Comparison of ENCODE assay signal across 8 cellular contexts in genomic region chr13:113724780-113725315, GRCh38. TPM values are rescaled to one million over a fixed set of nuclear protein-coding genes. Genes with fewer than 3 reads are reported as not detected.
A peak's percentile ranks its signal among the peaks of the same experiment; 100 is the strongest.
DNase-seq lines count a peak whose midpoint lies in the region; ATAC-seq and TF ChIP-seq lines count a peak whose summit lies in the region.

No MANE protein-coding gene starts in this region.

- no peaks in the 10 kb centered on the region for H3K36me3 ChIP-seq in ACC112 (ENCODE audit: insufficient read depth, low read length)
- no peaks in the 10 kb centered on the region for H3K36me3 ChIP-seq in NT2/D1 (ENCODE audit: insufficient read depth, insufficient read length, low read length)
- no peaks in the 10 kb centered on the region for H3K36me3 ChIP-seq in neuronal stem cell (replicated peaks in 1 of 2; ENCODE audit: control insufficient read depth in 2 of 2, insufficient read depth in 2 of 2, low read length in 2 of 2)
- no peaks in the 10 kb centered on the region for H3K36me3 ChIP-seq in stomach smooth muscle (ENCODE audit: control insufficient read depth in 2 of 2, insufficient read depth in 2 of 2, low read length in 2 of 2)

- DNase-seq in NT2/D1 (ENCODE audit: low read depth, low spot score) (peak; percentile 63), fibroblast of villous mesenchyme (ENCODE audit: low read depth) (peak; percentile 66), neuronal stem cell (ENCODE audit: low spot score) (peak; percentile 66)
- peak; percentile 84 for DNase-seq in activated T-helper 9 cell treated with anti-CD3 and anti-CD28 coated beads, Interleukin-2, amount 50 U/mL, for 16 hours (ENCODE audit: low read depth)

- no peak overlapping the region for H4K91ac ChIP-seq in neuronal stem cell (ENCODE audit: low read depth, low read length, poor library complexity)

- no peaks in the 10 kb centered on the region for H3K27me3 ChIP-seq in ACC112 (ENCODE audit: insufficient read depth, low read length)
- H3K27me3 ChIP-seq in NT2/D1 (ENCODE audit: insufficient read depth, insufficient read length) = no peaks in the 10 kb centered on the region
- H3K27me3 ChIP-seq in neuronal stem cell (ENCODE audit: control insufficient read depth in 3 of 3, insufficient read depth in 3 of 3, low read depth in 1 of 3, low read length in 3 of 3) = peaks cover 0 to 14% (median 0%) of the 10 kb centered on the region in 3 experiments
- H3K27me3 ChIP-seq in stomach smooth muscle (ENCODE audit: control insufficient read depth in 1 of 2, insufficient read depth in 2 of 2, low read length in 2 of 2) = peaks cover 0 to 21% of the 10 kb centered on the region in 2 donors

- H3K4ac ChIP-seq in neuronal stem cell (ENCODE audit: low read length) = no peak overlapping the region

- H3K79me2 ChIP-seq in ACC112 (ENCODE audit: control insufficient read depth, insufficient read depth, low read length, unreplicated experiment) = no peaks in the 10 kb centered on the region

- peak; percentile 84 for ATAC-seq in GM18907 (IDR thresholded peaks at IDR 0.05; ENCODE audit: unreplicated experiment)
- ATAC-seq in HG03342 (IDR thresholded peaks at IDR 0.05; ENCODE audit: unreplicated experiment) = peak; percentile 82

- H3K4me3 ChIP-seq in ACC112 (ENCODE audit: low read depth, low read length) (0 out of 2 replicates have a peak overlapping the region, but pooled peaks have one; percentile 48), NT2/D1 (ENCODE audit: insufficient read length, low read depth) (peak overlapping the region; percentile 45), fibroblast of villous mesenchyme (ENCODE audit: low read depth, low read length) (peak overlapping the region; percentile 53), neuronal stem cell (ENCODE audit: low read length in 2 of 2) (peak overlapping the region; percentile 52 to 75), stomach smooth muscle (ENCODE audit: low read length in 2 of 2) (peak overlapping the region; percentile 51 to 68)

- no peaks in the 10 kb centered on the region for H3K79me1 ChIP-seq in neuronal stem cell (ENCODE audit: low read depth, low read length)

- peak; percentile 80 for TF ChIP-seq CTCF in fibroblast of villous mesenchyme (IDR thresholded peaks at IDR 0.05; ENCODE audit: insufficient read depth, low read depth, low read length)

- peak overlapping the region; percentile 89 for H3K23ac ChIP-seq in neuronal stem cell (ENCODE audit: low read depth, low read length, poor library complexity)

- H3K4me1 ChIP-seq in ACC112 (ENCODE audit: control insufficient read depth, insufficient read depth, low read length, unreplicated experiment) = no peaks in the 10 kb centered on the region
- peaks cover 22% of the 10 kb centered on the region for H3K4me1 ChIP-seq in NT2/D1 (ENCODE audit: insufficient read depth, insufficient read length)
- peaks cover 2 to 8% of the 10 kb centered on the region in 2 donors for H3K4me1 ChIP-seq in neuronal stem cell (ENCODE audit: control insufficient read depth in 2 of 2, insufficient read depth in 1 of 2, low read depth in 1 of 2, low read length in 2 of 2)
- H3K4me1 ChIP-seq in stomach smooth muscle (ENCODE audit: control insufficient read depth, insufficient read depth, low read length) = peaks cover 14% of the 10 kb centered on the region

- H2AFZ ChIP-seq in ACC112 (ENCODE audit: low read length, unreplicated experiment) (no peak overlapping the region), neuronal stem cell (ENCODE audit: low read length) (peak overlapping the region; percentile 93)

- H3K18ac ChIP-seq in neuronal stem cell (ENCODE audit: low read length) = peak overlapping the region; percentile 70

- peak overlapping the region; percentile 20 for H2AK5ac ChIP-seq in neuronal stem cell (ENCODE audit: low read depth, low read length)

- WGBS in neuronal stem cell (ENCODE audit: extremely low coverage in 2 of 2, insufficient read length in 2 of 2, insufficient replicate concordance in 1 of 2), 2 donors = no CpG with 5 or more reads among the region's 36 CpGs

- H2BK15ac ChIP-seq in neuronal stem cell (ENCODE audit: low read length) = no peak overlapping the region

- no peak overlapping the region for H4K8ac ChIP-seq in neuronal stem cell (ENCODE audit: low read depth, low read length)

- H3K27ac ChIP-seq in ACC112 (ENCODE audit: low read depth, low read length) (no peak overlapping the region), neuronal stem cell (replicated peaks; ENCODE audit: low read length) (no peak overlapping the region), stomach smooth muscle (ENCODE audit: low read length) (no peak overlapping the region)

- no peak overlapping the region for H2BK12ac ChIP-seq in neuronal stem cell (ENCODE audit: low read length)

- H2BK5ac ChIP-seq in neuronal stem cell (ENCODE audit: low read length) = no peak overlapping the region

- H3K9me3 ChIP-seq in NT2/D1 (ENCODE audit: insufficient read depth, low read length) (peaks cover 12% of the 10 kb centered on the region; the same call in 1 of the 2 replicates), neuronal stem cell (replicated peaks in 1 of 2; ENCODE audit: control insufficient read depth in 2 of 2, insufficient read depth in 1 of 2, low read depth in 1 of 2, low read length in 2 of 2) (peaks cover 0 to 11% of the 10 kb centered on the region in 2 donors), stomach smooth muscle (ENCODE audit: control insufficient read depth in 2 of 2, low read length in 2 of 2) (no peaks in the 10 kb centered on the region)

- H2BK120ac ChIP-seq in neuronal stem cell (ENCODE audit: low read depth, low read length) = no peak overlapping the region

- peak overlapping the region; percentile 60 for H3K4me2 ChIP-seq in neuronal stem cell (ENCODE audit: insufficient read depth, low read length, poor library complexity, severe bottlenecking)

- H3K9ac ChIP-seq in NT2/D1 (ENCODE audit: insufficient read length, low read depth) (peak overlapping the region; percentile 75), neuronal stem cell (ENCODE audit: low read depth, low read length, poor library complexity) (peak overlapping the region; percentile 38), stomach smooth muscle (ENCODE audit: low read length in 2 of 2) (no peak overlapping the region)

- no peak overlapping the region for H3K14ac ChIP-seq in neuronal stem cell (ENCODE audit: low read length)

RNA-seq across cellular contexts. Expression of gene TMEM255B, which starts 34.2 kb away (rescaled TPM):
- total RNA-seq in fibroblast of villous mesenchyme = 0.43 and 1.6 TPM in 2 replicates
- polyA plus RNA-seq in neuronal stem cell (2013, experiment 1 of 2) = 2.5 TPM
- polyA plus RNA-seq in neuronal stem cell (2013, experiment 2 of 2) = 2.2 TPM

RNA-seq across cellular contexts. Expression of gene GRK1, which starts 57.8 kb away (rescaled TPM):
- not detected in 2 replicates for total RNA-seq in fibroblast of villous mesenchyme
- polyA plus RNA-seq in neuronal stem cell (2013, experiment 1 of 2) = 0.11 TPM
- 0.10 TPM for polyA plus RNA-seq in neuronal stem cell (2013, experiment 2 of 2)

Comparison
In these comparisons a context has a peak if more than half of its experiments do, and no peak if none do; other contexts are left out.
1. H3K9ac ChIP-seq: peak in NT2/D1 (single experiment) and neuronal stem cell (single experiment); none in stomach smooth muscle (0 of 2).
2. Peak in every context shown above with its lines, with median percentiles within 50 percentile points of each other: H3K4me3 ChIP-seq and DNase-seq.